31 cellular contexts compared by ENCODE assay signal in the genomic region with DNA sequence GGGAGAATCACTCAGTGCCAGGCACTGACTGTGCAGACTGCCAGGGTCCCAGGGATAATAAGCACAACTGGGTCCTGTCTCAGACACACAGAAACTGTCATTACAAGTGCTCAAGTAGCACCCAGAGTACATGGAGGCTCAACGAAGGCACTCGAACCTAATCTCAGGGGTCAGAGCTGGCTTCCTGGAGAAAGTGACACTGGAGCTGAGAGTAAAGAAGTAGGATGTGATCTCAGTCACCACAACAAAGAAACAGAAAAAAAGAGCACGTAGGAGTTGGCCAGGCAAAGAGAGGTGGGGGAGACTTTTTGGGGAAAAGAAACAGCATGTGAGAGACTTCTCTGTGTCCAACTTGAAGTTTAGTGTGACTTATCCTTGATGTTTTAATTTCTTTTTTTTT. TPM values are rescaled to one million over a fixed set of nuclear protein-coding genes. Genes with fewer than 3 reads are reported as not detected.
DNase-seq lines count a peak whose midpoint lies in the region; ATAC-seq and TF ChIP-seq lines count a peak whose summit lies in the region.
"Had no signal": no experiment of that assay in that cellular context is flagged by ENCODE, and none has a peak within 500 bp of the region (broad histone marks: within the 10 kb centered on the region; RNA-seq: fewer than 3 reads in every experiment).

No MANE protein-coding gene starts in this region.

- peak overlapping the region; percentile 79; the same call in 1 of the 2 replicates for H2AFZ ChIP-seq in Loucy (ENCODE audit: low read length)
- H2AFZ ChIP-seq: hepatocyte had no signal

- no peaks in the 10 kb centered on the region for H3K79me2 ChIP-seq in Loucy (ENCODE audit: insufficient read depth, low read length)
- H3K79me2 ChIP-seq: hepatocyte had no signal

- WGBS in endodermal cell (ENCODE audit: insufficient coverage in 1 of 2, insufficient read length in 1 of 2), 2 experiments: 71 to 88% methylated on average over 1 to 3 of the region's 3 CpGs

- H3K4me3 Mint-ChIP-seq in activated naive CD4-positive, alpha-beta T cell treated with anti-CD3 and anti-CD28 coated beads for 36 hours: no peak overlapping the region
- H3K4me3 Mint-ChIP-seq in activated naive CD8-positive, alpha-beta T cell treated with anti-CD3 and anti-CD28 coated beads for 36 hours: no peak overlapping the region
- H3K4me3 Mint-ChIP-seq in stimulated activated naive CD8-positive, alpha-beta T cell treated with anti-CD3 and anti-CD28 coated beads, Interleukin-15, Interleukin-2, amounts not matched to agents 100 ng/mL and 50 ng/mL, for 24 hours: no peak overlapping the region
- H3K4me3 Mint-ChIP-seq in endodermal cell (no peak overlapping the region), natural killer cell (no peak overlapping the region)
- H3K4me3 Mint-ChIP-seq: brain, immature natural killer cell had no signal

- H4K20me1 ChIP-seq in Loucy (ENCODE audit: insufficient read depth, low read length, poor library complexity, severe bottlenecking): no peaks in the 10 kb centered on the region

- H3K9me3 Mint-ChIP-seq in activated naive CD4-positive, alpha-beta T cell treated with anti-CD3 and anti-CD28 coated beads for 36 hours: no peaks in the 10 kb centered on the region
- no peaks in the 10 kb centered on the region for H3K9me3 Mint-ChIP-seq in activated naive CD8-positive, alpha-beta T cell treated with anti-CD3 and anti-CD28 coated beads for 36 hours
- H3K9me3 Mint-ChIP-seq in stimulated activated naive CD8-positive, alpha-beta T cell treated with anti-CD3 and anti-CD28 coated beads, Interleukin-15, Interleukin-2, amounts not matched to agents 100 ng/mL and 50 ng/mL, for 24 hours: no peaks in the 10 kb centered on the region
- H3K9me3 Mint-ChIP-seq in endodermal cell (no peaks in the 10 kb centered on the region), natural killer cell (no peaks in the 10 kb centered on the region)
- H3K9me3 Mint-ChIP-seq: immature natural killer cell had no signal

- no peak for TF ChIP-seq CTCF in Loucy (conservative IDR thresholded peaks at IDR 0.05; ENCODE audit: low read length)
- TF ChIP-seq CTCF in endodermal cell (conservative IDR thresholded peaks at IDR 0.05): no peak
- no peak for TF ChIP-seq CTCF in natural killer cell (IDR thresholded peaks at IDR 0.05)

- no peaks in the 10 kb centered on the region for H3K9me2 ChIP-seq in Loucy (replicated peaks; ENCODE audit: low read depth, low read length)

- no peaks in the 10 kb centered on the region for H3K36me3 ChIP-seq in Loucy (ENCODE audit: insufficient read depth, low read length)
- H3K36me3 ChIP-seq in endodermal cell (ENCODE audit: control insufficient read depth, insufficient read depth, low read length): peaks cover 5% of the 10 kb centered on the region

- H3K27ac Mint-ChIP-seq in activated naive CD4-positive, alpha-beta T cell treated with anti-CD3 and anti-CD28 coated beads for 36 hours: no peak overlapping the region
- peak overlapping the region; percentile 2 for H3K27ac Mint-ChIP-seq in activated naive CD8-positive, alpha-beta T cell treated with anti-CD3 and anti-CD28 coated beads for 36 hours
- peak overlapping the region; percentile 73 for H3K27ac Mint-ChIP-seq in stimulated activated naive CD8-positive, alpha-beta T cell treated with anti-CD3 and anti-CD28 coated beads, Interleukin-15, Interleukin-2, amounts not matched to agents 100 ng/mL and 50 ng/mL, for 24 hours
- H3K27ac Mint-ChIP-seq in endodermal cell: no peak overlapping the region
- H3K27ac Mint-ChIP-seq in natural killer cell: no peak overlapping the region

- peaks cover 12% of the 10 kb centered on the region for H3K4me1 ChIP-seq in Loucy (ENCODE audit: insufficient read depth, low read length, poor library complexity, severe bottlenecking)
- H3K4me1 ChIP-seq in endodermal cell (ENCODE audit: control insufficient read depth, insufficient read depth, low read length): no peaks in the 10 kb centered on the region
- H3K4me1 ChIP-seq: left lung had no signal

- H3K36me3 Mint-ChIP-seq in activated naive CD4-positive, alpha-beta T cell treated with anti-CD3 and anti-CD28 coated beads for 36 hours (ENCODE audit: low read depth): no peaks in the 10 kb centered on the region
- H3K36me3 Mint-ChIP-seq in activated naive CD8-positive, alpha-beta T cell treated with anti-CD3 and anti-CD28 coated beads for 36 hours: no peaks in the 10 kb centered on the region
- H3K36me3 Mint-ChIP-seq in stimulated activated naive CD8-positive, alpha-beta T cell treated with anti-CD3 and anti-CD28 coated beads, Interleukin-15, Interleukin-2, amounts not matched to agents 100 ng/mL and 50 ng/mL, for 24 hours (ENCODE audit: low read depth): no peaks in the 10 kb centered on the region
- H3K36me3 Mint-ChIP-seq in endodermal cell (ENCODE audit: low read depth) (peaks cover 17% of the 10 kb centered on the region), natural killer cell (no peaks in the 10 kb centered on the region)
- H3K36me3 Mint-ChIP-seq: brain had no signal

- H3K27ac ChIP-seq in endodermal cell (ENCODE audit: low read depth, low read length): no peak overlapping the region
- H3K27ac ChIP-seq: hepatocyte, left lung had no signal

- no peak for ATAC-seq in natural killer cell
- ATAC-seq: left lung, Right ventricle myocardium inferior had no signal

- CTCF ChIA-PET in activated naive CD4-positive, alpha-beta T cell treated with anti-CD3 and anti-CD28 coated beads for 36 hours (lab: Charles Lee): interaction anchor here (0.6 kb wide), 2 partner anchors 21 to 41 kb away, joined by 3 read pairs; no protein-coding TSS in a partner anchor

- peaks cover 13% of the 10 kb centered on the region for H3K4me1 Mint-ChIP-seq in activated naive CD4-positive, alpha-beta T cell treated with anti-CD3 and anti-CD28 coated beads for 36 hours (ENCODE audit: low read depth)
- peaks cover 12% of the 10 kb centered on the region for H3K4me1 Mint-ChIP-seq in activated naive CD8-positive, alpha-beta T cell treated with anti-CD3 and anti-CD28 coated beads for 36 hours
- peaks cover 8% of the 10 kb centered on the region for H3K4me1 Mint-ChIP-seq in stimulated activated naive CD8-positive, alpha-beta T cell treated with anti-CD3 and anti-CD28 coated beads, Interleukin-15, Interleukin-2, amounts not matched to agents 100 ng/mL and 50 ng/mL, for 24 hours (ENCODE audit: low read depth)
- H3K4me1 Mint-ChIP-seq in endodermal cell: peaks cover 6% of the 10 kb centered on the region
- peaks cover 0 to 4% of the 10 kb centered on the region in 2 donors for H3K4me1 Mint-ChIP-seq in natural killer cell
- H3K4me1 Mint-ChIP-seq: brain, immature natural killer cell had no signal

- no peaks in the 10 kb centered on the region for H3K27me3 Mint-ChIP-seq in activated naive CD4-positive, alpha-beta T cell treated with anti-CD3 and anti-CD28 coated beads for 36 hours (ENCODE audit: low read depth)
- H3K27me3 Mint-ChIP-seq in activated naive CD8-positive, alpha-beta T cell treated with anti-CD3 and anti-CD28 coated beads for 36 hours: no peaks in the 10 kb centered on the region
- H3K27me3 Mint-ChIP-seq in stimulated activated naive CD8-positive, alpha-beta T cell treated with anti-CD3 and anti-CD28 coated beads, Interleukin-15, Interleukin-2, amounts not matched to agents 100 ng/mL and 50 ng/mL, for 24 hours: no peaks in the 10 kb centered on the region
- H3K27me3 Mint-ChIP-seq in endodermal cell (ENCODE audit: insufficient read depth) (peaks cover 9% of the 10 kb centered on the region), natural killer cell (ENCODE audit: low read depth in 2 of 2) (peaks cover 4 to 7% of the 10 kb centered on the region in 2 donors)

- H3F3A ChIP-seq in Loucy (ENCODE audit: low read depth): no peaks in the 10 kb centered on the region

- intact Hi-C loops in activated naive CD4-positive, alpha-beta T cell treated with anti-CD3 and anti-CD28 coated beads for 36 hours (cut with micrococcal nuclease): no loop called here
- intact Hi-C loops in natural killer cell (cut with micrococcal nuclease): no loop called here

- H3K9me3 ChIP-seq in Loucy (ENCODE audit: insufficient read depth, low read depth, low read length) (no peaks in the 10 kb centered on the region), endodermal cell (ENCODE audit: control insufficient read depth, low read length) (no peaks in the 10 kb centered on the region)
- H3K9me3 ChIP-seq: left lung had no signal

- no peak overlapping the region for H3K4me3 ChIP-seq in Loucy (ENCODE audit: low read length, poor library complexity, severe bottlenecking)
- no peak overlapping the region for H3K4me3 ChIP-seq in endodermal cell (ENCODE audit: low read length)
- H3K4me3 ChIP-seq: hepatocyte, left lung had no signal

- peak overlapping the region; percentile 67 for H3K4me2 ChIP-seq in Loucy (ENCODE audit: low read depth, low read length, poor library complexity, severe bottlenecking)
- H3K4me2 ChIP-seq: hepatocyte had no signal

- H3K27me3 ChIP-seq in Loucy (ENCODE audit: insufficient read depth, low read length, poor library complexity, severe bottlenecking): no peaks in the 10 kb centered on the region
- H3K27me3 ChIP-seq in endodermal cell (ENCODE audit: control insufficient read depth, insufficient read depth, low read length, poor library complexity, severe bottlenecking): no peaks in the 10 kb centered on the region
- H3K27me3 ChIP-seq: hepatocyte, left lung had no signal

- peak; percentile 31 for DNase-seq in activated naive CD4-positive, alpha-beta T cell treated with anti-CD3 and anti-CD28 coated beads for 36 hours
- no peak for DNase-seq in activated naive CD4-positive, alpha-beta T cell (lab: John Stamatoyannopoulos, UW)
- peak; percentile 46 for DNase-seq in activated naive CD8-positive, alpha-beta T cell treated with anti-CD3 and anti-CD28 coated beads for 36 hours
- DNase-seq in endodermal cell: no peak
- no peak for DNase-seq in NCI-H526 (lab: John Stamatoyannopoulos, UW)
- no peak for DNase-seq in natural killer cell
- DNase-seq: ACHN; activated CD4-positive, CD25-positive, alpha-beta regulatory T cell treated with anti-CD3 and anti-CD28 coated beads, Interleukin-2, amount 50 U/mL, for 72 hours; activated T-cell treated with anti-CD3 and anti-CD28 coated beads for 4 hours; C1 segment of cervical spinal cord; effector CD8-positive, alpha-beta T cell; foreskin melanocyte; immature natural killer cell; Kasumi-1; left lung; midbrain; NCI-H1048; NCI-H1930; NCI-H345; NCI-H82; stimulated activated CD8-positive, alpha-beta memory T cell treated with anti-CD3 and anti-CD28 coated beads, Interleukin-4, amount 100 ng/mL, for 48 hours; substantia nigra had no signal

- peak overlapping the region; percentile 15 for H3K9ac ChIP-seq in Loucy (ENCODE audit: low read depth, low read length, poor library complexity, severe bottlenecking)
- H3K9ac ChIP-seq in endodermal cell (ENCODE audit: extremely low read depth, low read length, poor library complexity, severe bottlenecking): no peak overlapping the region

RNA-seq across cellular contexts. Expression of a gene that starts 1.3 kb away (rescaled TPM):
- not detected for total RNA-seq in activated naive CD4-positive, alpha-beta T cell treated with anti-CD3 and anti-CD28 coated beads for 36 hours
- not detected for total RNA-seq in activated naive CD8-positive, alpha-beta T cell treated with anti-CD3 and anti-CD28 coated beads for 36 hours
- total RNA-seq in endodermal cell (under 1 TPM; 0.20 to 0.35 TPM), natural killer cell (not detected)
- polyA plus RNA-seq in endodermal cell (2013, experiment 1 of 2): 0.18 TPM
- not detected for polyA plus RNA-seq in endodermal cell (2013, experiment 2 of 2)
- total RNA-seq: hepatocyte, left lung, Right ventricle myocardium inferior, urinary bladder had no signal
- polyA plus RNA-seq: adipose tissue, esophagus, immature natural killer cell, neural cell, urinary bladder had no signal

RNA-seq across cellular contexts. Expression of a gene that starts 14.4 kb away (rescaled TPM):
- total RNA-seq in activated naive CD4-positive, alpha-beta T cell treated with anti-CD3 and anti-CD28 coated beads for 36 hours: 1 to 10 TPM; 1.5 to 1.8 TPM
- total RNA-seq in activated naive CD8-positive, alpha-beta T cell treated with anti-CD3 and anti-CD28 coated beads for 36 hours: 1 to 10 TPM; 2.2 to 2.4 TPM
- total RNA-seq in endodermal cell (10 to 100 TPM; 35.8 to 44.1 TPM), natural killer cell (1 to 10 TPM in 2 of 3 donors, under 1 TPM in 1; 0.89 to 1.9 (median 1.0) TPM)
- 3.8 TPM for polyA plus RNA-seq in endodermal cell (2013, experiment 1 of 2)
- polyA plus RNA-seq in endodermal cell (2013, experiment 2 of 2): 3.8 TPM
- polyA plus RNA-seq: immature natural killer cell had no signal

RNA-seq across cellular contexts. Expression of a gene that starts 20.1 kb away (rescaled TPM):
- not detected for total RNA-seq in activated naive CD4-positive, alpha-beta T cell treated with anti-CD3 and anti-CD28 coated beads for 36 hours
- total RNA-seq in activated naive CD8-positive, alpha-beta T cell treated with anti-CD3 and anti-CD28 coated beads for 36 hours: not detected
- total RNA-seq in endodermal cell (not detected), natural killer cell (not detected)
- 0.61 TPM for polyA plus RNA-seq in endodermal cell (2013, experiment 1 of 2)
- 0.37 TPM for polyA plus RNA-seq in endodermal cell (2013, experiment 2 of 2)
- total RNA-seq: left lung, Right ventricle myocardium inferior, urinary bladder had no signal
- polyA plus RNA-seq: neural cell had no signal

RNA-seq across cellular contexts. Expression of a gene that starts 22.0 kb away (rescaled TPM):
- 10 to 100 TPM; 24.0 to 26.8 TPM for total RNA-seq in activated naive CD4-positive, alpha-beta T cell treated with anti-CD3 and anti-CD28 coated beads for 36 hours
- 10 to 100 TPM; 90.8 to 93.3 TPM for total RNA-seq in activated naive CD8-positive, alpha-beta T cell treated with anti-CD3 and anti-CD28 coated beads for 36 hours
- 10 to 100 TPM; 31.4 to 33.7 TPM for total RNA-seq in endodermal cell
- polyA plus RNA-seq in endodermal cell (2013, experiment 1 of 2): 30.4 TPM
- 26.1 TPM for polyA plus RNA-seq in endodermal cell (2013, experiment 2 of 2)
- total RNA-seq in natural killer cell: 10 to 100 TPM in 2 of 3 donors, 1 to 10 TPM in 1; 8.6 to 17.8 (median 15.6) TPM

RNA-seq across cellular contexts. Expression of a gene that starts 23.0 kb away (rescaled TPM):
- not detected for total RNA-seq in activated naive CD4-positive, alpha-beta T cell treated with anti-CD3 and anti-CD28 coated beads for 36 hours
- total RNA-seq in activated naive CD8-positive, alpha-beta T cell treated with anti-CD3 and anti-CD28 coated beads for 36 hours: not detected
- not detected for total RNA-seq in endodermal cell
- polyA plus RNA-seq in endodermal cell (2013, experiment 1 of 2): 0.61 TPM
- not detected for polyA plus RNA-seq in endodermal cell (2013, experiment 2 of 2)
- not detected for total RNA-seq in natural killer cell
- total RNA-seq: hepatocyte, left lung, Right ventricle myocardium inferior, urinary bladder had no signal
- polyA plus RNA-seq: adipose tissue, esophagus, hepatocyte, immature natural killer cell, neural cell, urinary bladder had no signal

Comparison
In these comparisons a context has a peak if more than half of its experiments do, and no peak if none do; other contexts are left out.
1. DNase-seq: peak in activated naive CD4-positive, alpha-beta T cell treated with anti-CD3 and anti-CD28 coated beads for 36 hours (single experiment) and activated naive CD8-positive, alpha-beta T cell treated with anti-CD3 and anti-CD28 coated beads for 36 hours (single experiment); none in activated naive CD4-positive, alpha-beta T cell (0 of 4), endodermal cell (single experiment), NCI-H526 (0 of 2) and natural killer cell (single experiment).
2. H3K27ac Mint-ChIP-seq: peak in activated naive CD8-positive, alpha-beta T cell treated with anti-CD3 and anti-CD28 coated beads for 36 hours (single experiment) and stimulated activated naive CD8-positive, alpha-beta T cell treated with anti-CD3 and anti-CD28 coated beads, Interleukin-15, Interleukin-2, amounts not matched to agents 100 ng/mL and 50 ng/mL, for 24 hours (single experiment); none in activated naive CD4-positive, alpha-beta T cell treated with anti-CD3 and anti-CD28 coated beads for 36 hours (single experiment), endodermal cell (single experiment) and natural killer cell (0 of 2).
3. RNA of a gene that starts 14.4 kb away (total RNA-seq): 35.8 to 44.1 TPM in endodermal cell; 2.2 to 2.4 TPM in activated naive CD8-positive, alpha-beta T cell treated with anti-CD3 and anti-CD28 coated beads for 36 hours, 1.5 to 1.8 TPM in activated naive CD4-positive, alpha-beta T cell treated with anti-CD3 and anti-CD28 coated beads for 36 hours and 0.89 to 1.9 TPM in natural killer cell; every median in the first group is over 10 times any median in the second.